ENCODE assay signal across 9 cellular contexts in genomic region chr13:30159446-30159839, GRCh38.
A peak's percentile ranks its signal among the peaks of the same experiment; 100 is the strongest.
DNase-seq lines count a peak whose midpoint lies in the region; ATAC-seq, FAIRE-seq and TF ChIP-seq lines count a peak whose summit lies in the region.
"Had no signal": no experiment of that assay in that cellular context is flagged by ENCODE, and none has a peak within 500 bp of the region (broad histone marks: within the 10 kb centered on the region; RNA-seq: fewer than 3 reads in every experiment).

No MANE protein-coding gene starts in this region.

- H3K9ac ChIP-seq in OCI-LY3 (ENCODE audit: low read length), result peak overlapping the region; percentile 74; the same call in 1 of the 2 replicates
- H3K9ac ChIP-seq in astrocyte (ENCODE audit: low read length), result peak overlapping the region; percentile 56
- H3K9ac ChIP-seq: neural progenitor cell had no signal

- H3K4me1 ChIP-seq in OCI-LY3 (ENCODE audit: low read length) (peaks cover 56% of the 10 kb centered on the region), astrocyte (ENCODE audit: insufficient read depth, low read length) (peaks cover 10% of the 10 kb centered on the region)
- H3K4me1 ChIP-seq: neural progenitor cell had no signal

- no peak overlapping the region for H3K4me3 Mint-ChIP-seq in astrocyte (ENCODE audit: unreplicated experiment)
- H3K4me3 Mint-ChIP-seq: neural progenitor cell had no signal

- DNase-seq in Caki2 (ENCODE audit: low read depth) (peak; percentile 84), astrocyte (ENCODE audit: low read depth) (peak; percentile 89), renal cortical epithelial cell (ENCODE audit: low read depth) (peak; percentile 90), cerebellar cortex (ENCODE audit: low spot score) (no peak), G401 (ENCODE audit: low spot score) (no peak), NCI-H526 treated with DMSO at 0.1 percent for 48 hours (lab: John Stamatoyannopoulos, UW) (no peak)

- H3K79me2 ChIP-seq in OCI-LY3 (ENCODE audit: low read length) (peaks cover 15% of the 10 kb centered on the region), astrocyte (ENCODE audit: insufficient read depth, low read length) (no peaks in the 10 kb centered on the region)

- TF ChIP-seq CTCF in OCI-LY3 (IDR thresholded peaks at IDR 0.05; ENCODE audit: low read depth, low read length) (no peak), astrocyte (IDR thresholded peaks at IDR 0.05; ENCODE audit: insufficient read depth, low read depth, low read length) (no peak)

- H3K36me3 Mint-ChIP-seq in astrocyte (ENCODE audit: low read depth, unreplicated experiment), result no peaks in the 10 kb centered on the region

- peaks cover 19% of the 10 kb centered on the region for H3K27me3 Mint-ChIP-seq in astrocyte (ENCODE audit: low read depth, unreplicated experiment)

- no peak for ATAC-seq in GM21360 (IDR thresholded peaks at IDR 0.05; ENCODE audit: unreplicated experiment)

- H4K20me1 ChIP-seq in OCI-LY3 (ENCODE audit: insufficient read depth, low read length) (no peaks in the 10 kb centered on the region), astrocyte (ENCODE audit: insufficient read depth, low read length) (no peaks in the 10 kb centered on the region)

- no peaks in the 10 kb centered on the region for H3K9me3 ChIP-seq in OCI-LY3 (ENCODE audit: insufficient read depth, low read length)
- no peaks in the 10 kb centered on the region for H3K9me3 ChIP-seq in astrocyte (ENCODE audit: insufficient read depth, low read depth, low read length)

- in situ Hi-C loops in Caki2 (cut with HindIII; ENCODE audit: low pct_unique_long_range_greater_than_20kb, low sequenced_read_pairs) (no loop called here), G401 (cut with HindIII; ENCODE audit: low sequenced_read_pairs) (no loop called here)

- H3K27ac Mint-ChIP-seq in astrocyte (ENCODE audit: unreplicated experiment), result peak overlapping the region; percentile 66
- H3K27ac Mint-ChIP-seq: neural progenitor cell had no signal

- peak overlapping the region; percentile 76; the same call in 1 of the 2 replicates for H3K4me3 ChIP-seq in OCI-LY3 (ENCODE audit: low read length)
- H3K4me3 ChIP-seq in astrocyte (ENCODE audit: insufficient read depth, low read depth, low read length), result no peak overlapping the region
- H3K4me3 ChIP-seq: neural progenitor cell had no signal

- H2AFZ ChIP-seq in OCI-LY3 (ENCODE audit: low read depth, low read length), result peak overlapping the region; percentile 11
- H2AFZ ChIP-seq in astrocyte (ENCODE audit: low read depth, low read length), result no peak overlapping the region
- H2AFZ ChIP-seq: neural progenitor cell had no signal

- H3K4me1 Mint-ChIP-seq in astrocyte (ENCODE audit: low read depth, unreplicated experiment), result peaks cover 14% of the 10 kb centered on the region

- H3K4me2 ChIP-seq in OCI-LY3 (ENCODE audit: low read length) (peak overlapping the region; percentile 85), astrocyte (ENCODE audit: low read length) (peak overlapping the region; percentile 44)
- H3K4me2 ChIP-seq: neural progenitor cell had no signal

- FAIRE-seq in astrocyte (lab: Jason Lieb, UNC), result peak; percentile 67

- H3K36me3 ChIP-seq in OCI-LY3 (replicated peaks; ENCODE audit: low read depth, low read length) (no peaks in the 10 kb centered on the region), astrocyte (ENCODE audit: insufficient read depth, low read length) (no peaks in the 10 kb centered on the region)
- H3K36me3 ChIP-seq: neural progenitor cell had no signal

- H3K27me3 ChIP-seq in OCI-LY3 (ENCODE audit: low read depth, low read length) (peaks cover 6% of the 10 kb centered on the region; the same call in 1 of the 2 replicates), astrocyte (ENCODE audit: insufficient read depth, low read length) (peaks cover 14% of the 10 kb centered on the region)
- H3K27me3 ChIP-seq: neural progenitor cell had no signal

- H3K9me3 Mint-ChIP-seq in astrocyte (ENCODE audit: unreplicated experiment), result peaks cover 9% of the 10 kb centered on the region

- H3K27ac ChIP-seq in OCI-LY3 (ENCODE audit: low read length), result peak overlapping the region; percentile 95; the same call in 1 of the 2 replicates
- peak overlapping the region; percentile 48 for H3K27ac ChIP-seq in astrocyte (ENCODE audit: low read depth, low read length)
- H3K27ac ChIP-seq: neural progenitor cell had no signal

Comparison
In these comparisons a context has a peak if more than half of its experiments do, and no peak if none do; other contexts are left out.
1. DNase-seq: peak in Caki2 (single experiment), astrocyte (single experiment) and renal cortical epithelial cell (single experiment); none in cerebellar cortex (single experiment), G401 (single experiment) and NCI-H526 treated with DMSO at 0.1 percent for 48 hours (single experiment).